In genomic region chr7:112207106-112207592, GRCh38 we compare ENCODE assay signal across 8 cellular contexts. TPM values are rescaled to one million over a fixed set of nuclear protein-coding genes. Genes with fewer than 3 reads are reported as not detected.
DNase-seq lines count a peak whose midpoint lies in the region; ATAC-seq and TF ChIP-seq lines count a peak whose summit lies in the region.

No MANE protein-coding gene starts in this region.

- H3K36me3 ChIP-seq in CD4-positive, CD25-positive, alpha-beta regulatory T cell (ENCODE audit: control insufficient read depth, insufficient read depth, low read length) = no peaks in the 10 kb centered on the region

- H3K27ac ChIP-seq in CD4-positive, CD25-positive, alpha-beta regulatory T cell (ENCODE audit: insufficient read depth, low read length, poor library complexity, severe bottlenecking) = peak overlapping the region; percentile 67

- H3K9me3 Mint-ChIP-seq in CD4-positive, CD25-positive, alpha-beta regulatory T cell = no peaks in the 10 kb centered on the region
- no peaks in the 10 kb centered on the region for H3K9me3 Mint-ChIP-seq in HFFc6
- no peaks in the 10 kb centered on the region for H3K9me3 Mint-ChIP-seq in activated T-helper 2 cell treated with anti-CD3 and anti-CD28 coated beads, Interferon-gamma antibody, Interleukin-2, Interleukin-4, amounts not matched to agents 10 μg/mL and 5 μg/mL and 100 μg/mL, durations not matched to agents 14 hours and 24 hours and 36 hours
- no peaks in the 10 kb centered on the region for H3K9me3 Mint-ChIP-seq in stimulated activated naive CD8-positive, alpha-beta T cell treated with anti-CD3 and anti-CD28 coated beads, Interleukin-15, amount 100 ng/mL, for 72 hours

- peak in 2 of 3 donors; percentile 27 to 29 for DNase-seq in CD4-positive, CD25-positive, alpha-beta regulatory T cell
- DNase-seq in HFFc6 (no peak), iPS-NIHi7 (ENCODE audit: extremely low spot score) (peak; percentile 18), cortex of kidney (lab: John Stamatoyannopoulos, UW) (no peak)
- DNase-seq in activated T-helper 2 cell treated with anti-CD3 and anti-CD28 coated beads, Interferon-gamma antibody, Interleukin-2, Interleukin-4, amounts not matched to agents 10 μg/mL and 5 μg/mL and 100 μg/mL, durations not matched to agents 14 hours and 24 hours and 36 hours (ENCODE audit: low spot score) = peak; percentile 15
- DNase-seq in stimulated activated naive CD8-positive, alpha-beta T cell treated with anti-CD3 and anti-CD28 coated beads, Interleukin-15, amount 100 ng/mL, for 72 hours = peak in 1 of 2 donors; percentile 3

- intact Hi-C loops in activated T-helper 2 cell treated with anti-CD3 and anti-CD28 coated beads, Interferon-gamma antibody, Interleukin-2, Interleukin-4, amounts not matched to agents 10 μg/mL and 5 μg/mL and 100 μg/mL, durations not matched to agents 14 hours and 24 hours and 36 hours (cut with micrococcal nuclease) = loop anchor here (2.0 to 10.0 kb wide), 3 partner anchors 184 to 642 kb away; partner anchors contain the start of gene IMMP2L

- no peaks in the 10 kb centered on the region for H3K36me3 Mint-ChIP-seq in CD4-positive, CD25-positive, alpha-beta regulatory T cell
- no peaks in the 10 kb centered on the region; the same call in 1 of the 2 replicates for H3K36me3 Mint-ChIP-seq in HFFc6 (ENCODE audit: low read depth)
- no peaks in the 10 kb centered on the region for H3K36me3 Mint-ChIP-seq in activated T-helper 2 cell treated with anti-CD3 and anti-CD28 coated beads, Interferon-gamma antibody, Interleukin-2, Interleukin-4, amounts not matched to agents 10 μg/mL and 5 μg/mL and 100 μg/mL, durations not matched to agents 14 hours and 24 hours and 36 hours (ENCODE audit: low read depth)

- no peak for ATAC-seq in CD4-positive, CD25-positive, alpha-beta regulatory T cell (ENCODE audit: low read depth in 2 of 2)
- ATAC-seq in stimulated activated naive CD8-positive, alpha-beta T cell treated with anti-CD3 and anti-CD28 coated beads, Interleukin-15, amount 100 ng/mL, for 72 hours = no peak
- no peak for ATAC-seq in HG03196 (IDR thresholded peaks at IDR 0.05; ENCODE audit: unreplicated experiment)
- no peak for ATAC-seq in HG03108 (IDR thresholded peaks at IDR 0.05; ENCODE audit: unreplicated experiment)

- H3K4me1 Mint-ChIP-seq in CD4-positive, CD25-positive, alpha-beta regulatory T cell = peaks cover 20 to 56% (median 28%) of the 10 kb centered on the region in 4 donors
- H3K4me1 Mint-ChIP-seq in HFFc6 (ENCODE audit: low read depth) = peaks cover 40% of the 10 kb centered on the region
- H3K4me1 Mint-ChIP-seq in activated T-helper 2 cell treated with anti-CD3 and anti-CD28 coated beads, Interferon-gamma antibody, Interleukin-2, Interleukin-4, amounts not matched to agents 10 μg/mL and 5 μg/mL and 100 μg/mL, durations not matched to agents 14 hours and 24 hours and 36 hours (ENCODE audit: low read depth) = peaks cover 22% of the 10 kb centered on the region
- peaks cover 30% of the 10 kb centered on the region for H3K4me1 Mint-ChIP-seq in stimulated activated naive CD8-positive, alpha-beta T cell treated with anti-CD3 and anti-CD28 coated beads, Interleukin-15, amount 100 ng/mL, for 72 hours

- H3K4me1 ChIP-seq in CD4-positive, CD25-positive, alpha-beta regulatory T cell (ENCODE audit: control insufficient read depth, insufficient read depth, low read length, poor library complexity, severe bottlenecking) = peaks cover 31% of the 10 kb centered on the region

- TF ChIP-seq CTCF in HFFc6 (IDR thresholded peaks at IDR 0.05) = no peak

- peak overlapping the region; percentile 48 to 96 (median 93) for H3K27ac Mint-ChIP-seq in CD4-positive, CD25-positive, alpha-beta regulatory T cell
- peak overlapping the region; percentile 85 for H3K27ac Mint-ChIP-seq in HFFc6
- H3K27ac Mint-ChIP-seq in activated T-helper 2 cell treated with anti-CD3 and anti-CD28 coated beads, Interferon-gamma antibody, Interleukin-2, Interleukin-4, amounts not matched to agents 10 μg/mL and 5 μg/mL and 100 μg/mL, durations not matched to agents 14 hours and 24 hours and 36 hours = peak overlapping the region; percentile 78
- peak overlapping the region; percentile 73 to 93 for H3K27ac Mint-ChIP-seq in stimulated activated naive CD8-positive, alpha-beta T cell treated with anti-CD3 and anti-CD28 coated beads, Interleukin-15, amount 100 ng/mL, for 72 hours

- H3K9me3 ChIP-seq in CD4-positive, CD25-positive, alpha-beta regulatory T cell (ENCODE audit: control insufficient read depth in 2 of 2, low read length in 2 of 2) = no peaks in the 10 kb centered on the region

- H3K27me3 Mint-ChIP-seq in CD4-positive, CD25-positive, alpha-beta regulatory T cell = peaks cover 29% of the 10 kb centered on the region
- H3K27me3 Mint-ChIP-seq in HFFc6 (ENCODE audit: insufficient read depth) = no peaks in the 10 kb centered on the region
- H3K27me3 Mint-ChIP-seq in activated T-helper 2 cell treated with anti-CD3 and anti-CD28 coated beads, Interferon-gamma antibody, Interleukin-2, Interleukin-4, amounts not matched to agents 10 μg/mL and 5 μg/mL and 100 μg/mL, durations not matched to agents 14 hours and 24 hours and 36 hours (ENCODE audit: low read depth) = peaks cover 27% of the 10 kb centered on the region
- H3K27me3 Mint-ChIP-seq in stimulated activated naive CD8-positive, alpha-beta T cell treated with anti-CD3 and anti-CD28 coated beads, Interleukin-15, amount 100 ng/mL, for 72 hours = peaks cover 25% of the 10 kb centered on the region

- H3K4me3 ChIP-seq in CD4-positive, CD25-positive, alpha-beta regulatory T cell (ENCODE audit: low read depth, low read length) = peak overlapping the region; percentile 93

- peaks cover 29% of the 10 kb centered on the region for H3K27me3 ChIP-seq in CD4-positive, CD25-positive, alpha-beta regulatory T cell (ENCODE audit: control insufficient read depth, insufficient read depth, low read length)

- H3K4me3 Mint-ChIP-seq in CD4-positive, CD25-positive, alpha-beta regulatory T cell = peak overlapping the region; percentile 91 to 98 (median 94)
- peak overlapping the region; percentile 99 for H3K4me3 Mint-ChIP-seq in HFFc6
- H3K4me3 Mint-ChIP-seq in activated T-helper 2 cell treated with anti-CD3 and anti-CD28 coated beads, Interferon-gamma antibody, Interleukin-2, Interleukin-4, amounts not matched to agents 10 μg/mL and 5 μg/mL and 100 μg/mL, durations not matched to agents 14 hours and 24 hours and 36 hours (ENCODE audit: low read depth) = peak overlapping the region; percentile 92
- peak overlapping the region; percentile 97 to 98 for H3K4me3 Mint-ChIP-seq in stimulated activated naive CD8-positive, alpha-beta T cell treated with anti-CD3 and anti-CD28 coated beads, Interleukin-15, amount 100 ng/mL, for 72 hours

RNA-seq across cellular contexts. Expression of gene ZNF277, which starts 0.7 kb away (rescaled TPM):
- total RNA-seq in CD4-positive, CD25-positive, alpha-beta regulatory T cell = 25.1 TPM
- 10 to 100 TPM; 24.7 to 29.0 (median 27.2) TPM for polyA plus RNA-seq in CD4-positive, CD25-positive, alpha-beta regulatory T cell
- 10 to 100 TPM in 5 of 6 experiments, 1 to 10 TPM in 1; 9.5 to 14.6 (median 13.5) TPM for total RNA-seq in HFFc6 (2021; fragmentation: NEBNext Ultra II Directional; extraction: Animal tissue kit (Norgen Biotek cat#: 25700))
- 11.6 and 13.0 TPM in 2 replicates for total RNA-seq in activated T-helper 2 cell treated with anti-CD3 and anti-CD28 coated beads, Interferon-gamma antibody, Interleukin-2, Interleukin-4, amounts not matched to agents 10 μg/mL and 5 μg/mL and 100 μg/mL, durations not matched to agents 14 hours and 24 hours and 36 hours

RNA-seq across cellular contexts. Expression of gene DOCK4, which starts 0.9 kb away (rescaled TPM):
- 0.44 TPM for total RNA-seq in CD4-positive, CD25-positive, alpha-beta regulatory T cell
- polyA plus RNA-seq in CD4-positive, CD25-positive, alpha-beta regulatory T cell = not detected
- 1 to 10 TPM; 2.2 to 3.9 (median 3.3) TPM for total RNA-seq in HFFc6 (2021; fragmentation: NEBNext Ultra II Directional; extraction: Animal tissue kit (Norgen Biotek cat#: 25700))
- 0.41 and 0.64 TPM in 2 replicates for total RNA-seq in activated T-helper 2 cell treated with anti-CD3 and anti-CD28 coated beads, Interferon-gamma antibody, Interleukin-2, Interleukin-4, amounts not matched to agents 10 μg/mL and 5 μg/mL and 100 μg/mL, durations not matched to agents 14 hours and 24 hours and 36 hours

Comparison
In these comparisons a context has a peak if more than half of its experiments do, and no peak if none do; other contexts are left out.
1. DNase-seq: peak in CD4-positive, CD25-positive, alpha-beta regulatory T cell (2 of 3), activated T-helper 2 cell treated with anti-CD3 and anti-CD28 coated beads, Interferon-gamma antibody, Interleukin-2, Interleukin-4, amounts not matched to agents 10 μg/mL and 5 μg/mL and 100 μg/mL, durations not matched to agents 14 hours and 24 hours and 36 hours (single experiment) and iPS-NIHi7 (single experiment); none in HFFc6 (single experiment) and cortex of kidney (single experiment).
2. Peak in every context shown above with its lines, with median percentiles within 50 percentile points of each other: H3K27ac Mint-ChIP-seq and H3K4me3 Mint-ChIP-seq.